In genomic region chr1:1910033-1910465, GRCh38 we compare ENCODE assay signal across 1 cellular context.
TF ChIP-seq lines count a peak whose summit lies in the region.

No MANE protein-coding gene starts in this region.

TF ChIP-seq in H1, 55 proteins besides CTCF, POLR2A, EP300 and RAD21:
- TF ChIP-seq USF2 (IDR thresholded peaks at IDR 0.05; ENCODE audit: low read length) (no peak), SP4 (IDR thresholded peaks at IDR 0.05; ENCODE audit: low read length) (no peak), KDM1A (IDR thresholded peaks at IDR 0.05; ENCODE audit: borderline replicate concordance, low read length) (no peak), SIX5 (IDR thresholded peaks at IDR 0.05; ENCODE audit: low read depth, low read length) (no peak), SP2 (IDR thresholded peaks at IDR 0.05; ENCODE audit: low read length) (no peak), CHD1 (IDR thresholded peaks at IDR 0.05; ENCODE audit: low read depth, low read length) (no peak)
